8 cellular contexts compared by ENCODE assay signal in genomic region chr13:21668665-21669599, GRCh38. TPM values are rescaled to one million over a fixed set of nuclear protein-coding genes. Genes with fewer than 3 reads are reported as not detected.
DNase-seq lines count a peak whose midpoint lies in the region; ATAC-seq and TF ChIP-seq lines count a peak whose summit lies in the region.

No MANE protein-coding gene starts in this region.

- no peak overlapping the region for H3K4ac ChIP-seq in H9 (ENCODE audit: low read depth, low read length)

- H2BK12ac ChIP-seq in H9 (ENCODE audit: insufficient read length, low read depth, low read length) = no peak overlapping the region

- peaks cover 45% of the 10 kb centered on the region for H3K27me3 ChIP-seq in H9 (ENCODE audit: insufficient read depth, low read length)
- H3K27me3 ChIP-seq in endodermal cell (ENCODE audit: control insufficient read depth, insufficient read depth, low read length, poor library complexity, severe bottlenecking) = peaks cover 65% of the 10 kb centered on the region

- no peak for TF ChIP-seq CTCF in H9 (conservative IDR thresholded peaks at IDR 0.05)
- no peak for TF ChIP-seq CTCF in endodermal cell (conservative IDR thresholded peaks at IDR 0.05)

- H3K9ac ChIP-seq in H9 (ENCODE audit: extremely low read depth, insufficient read length, low read length) (no peak overlapping the region), endodermal cell (ENCODE audit: extremely low read depth, low read length, poor library complexity, severe bottlenecking) (peak overlapping the region; percentile 13)

- H2BK15ac ChIP-seq in H9 (ENCODE audit: low read depth, low read length) = no peak overlapping the region

- H3K27me3 Mint-ChIP-seq in H9 (ENCODE audit: low read depth) = peaks cover 72% of the 10 kb centered on the region
- peaks cover 80% of the 10 kb centered on the region for H3K27me3 Mint-ChIP-seq in endodermal cell (ENCODE audit: insufficient read depth)
- H3K27me3 Mint-ChIP-seq in natural killer cell treated with Interleukin-12 subunit alpha and Interleukin-12 subunit beta and Interleukin-15 and Interleukin-18, amount 100 ng/mL, for 72 hours = peaks cover 24 to 30% of the 10 kb centered on the region in 2 donors

- peaks cover 21% of the 10 kb centered on the region for H3K23me2 ChIP-seq in H9 (ENCODE audit: insufficient read length, low read depth, low read length, poor library complexity, severe bottlenecking)

- H3K9me3 ChIP-seq in H9 (ENCODE audit: control insufficient read depth, low read depth, low read length) (no peaks in the 10 kb centered on the region), endodermal cell (ENCODE audit: control insufficient read depth, low read length) (no peaks in the 10 kb centered on the region)

- no peak overlapping the region for H4K8ac ChIP-seq in H9 (replicated peaks; ENCODE audit: insufficient read length, low read depth, low read length)

- H3K27ac ChIP-seq in H9 (ENCODE audit: insufficient read length, low read depth, low read length) (no peak overlapping the region), endodermal cell (ENCODE audit: low read depth, low read length) (peak overlapping the region; percentile 77)

- DNase-seq in AG08396 (ENCODE audit: low spot score) (peak; percentile 57), H9 (peak; percentile 47), endodermal cell (peak; percentile 77)
- DNase-seq in activated CD4-positive, alpha-beta T cell treated with anti-CD3 and anti-CD28 coated beads for 48 hours = peak; percentile 37
- DNase-seq in natural killer cell treated with Interleukin-12 subunit alpha and Interleukin-12 subunit beta and Interleukin-15 and Interleukin-18, amount 100 ng/mL, for 72 hours (ENCODE audit: low spot score) = no peak

- no peak overlapping the region for H3K56ac ChIP-seq in H9 (ENCODE audit: insufficient read length, low read depth, low read length)

- no peak overlapping the region for H2BK20ac ChIP-seq in H9 (ENCODE audit: low read depth, low read length, poor library complexity, severe bottlenecking)

- H2BK5ac ChIP-seq in H9 (ENCODE audit: insufficient read length, low read length) = no peak overlapping the region

- no peak overlapping the region for H3K18ac ChIP-seq in H9 (ENCODE audit: insufficient read length, low read depth, low read length)

- H2AK5ac ChIP-seq in H9 (ENCODE audit: insufficient read length, low read length) = no peak overlapping the region

- no peaks in the 10 kb centered on the region for H3K79me2 ChIP-seq in H9 (ENCODE audit: insufficient read depth, low read length)

- no peaks in the 10 kb centered on the region for H3K79me1 ChIP-seq in H9 (ENCODE audit: insufficient read depth, low read depth, low read length, poor library complexity, severe bottlenecking)

- H3T11ph ChIP-seq in H9 (ENCODE audit: low read length) = no peak overlapping the region

- H3K9me3 Mint-ChIP-seq in H9 (peaks cover 0 to 2% of the 10 kb centered on the region in 2 experiments; a peak in 2 of 5 replicates), endodermal cell (no peaks in the 10 kb centered on the region)
- H3K9me3 Mint-ChIP-seq in natural killer cell treated with Interleukin-12 subunit alpha and Interleukin-12 subunit beta and Interleukin-15 and Interleukin-18, amount 100 ng/mL, for 72 hours = no peaks in the 10 kb centered on the region

- H3K4me1 Mint-ChIP-seq in H9 = peaks cover 32 to 38% of the 10 kb centered on the region in 2 experiments
- H3K4me1 Mint-ChIP-seq in endodermal cell = peaks cover 18% of the 10 kb centered on the region
- peaks cover 29 to 48% of the 10 kb centered on the region in 2 donors for H3K4me1 Mint-ChIP-seq in natural killer cell treated with Interleukin-12 subunit alpha and Interleukin-12 subunit beta and Interleukin-15 and Interleukin-18, amount 100 ng/mL, for 72 hours (ENCODE audit: low read depth in 2 of 2)

- H4K5ac ChIP-seq in H9 (ENCODE audit: insufficient read length, low read depth, low read length) = no peak overlapping the region

- WGBS in H9 (ENCODE audit: extremely low coverage, insufficient read length, low lambda C conversion rate) = no CpG with 5 or more reads among the region's 49 CpGs
- WGBS in endodermal cell (ENCODE audit: insufficient coverage in 1 of 2, insufficient read length in 1 of 2), 2 experiments = 5% methylated on average over 34 to 47 of the region's 49 CpGs

- no peak overlapping the region for H2AFZ ChIP-seq in H9 (ENCODE audit: low read length)

- H4K91ac ChIP-seq in H9 (ENCODE audit: insufficient read length, low read depth, low read length) = no peak overlapping the region

- no peaks in the 10 kb centered on the region for H3K36me3 Mint-ChIP-seq in H9 (ENCODE audit: insufficient read depth in 1 of 3, low read depth in 3 of 3)
- H3K36me3 Mint-ChIP-seq in endodermal cell (ENCODE audit: low read depth) = no peaks in the 10 kb centered on the region
- no peaks in the 10 kb centered on the region for H3K36me3 Mint-ChIP-seq in natural killer cell treated with Interleukin-12 subunit alpha and Interleukin-12 subunit beta and Interleukin-15 and Interleukin-18, amount 100 ng/mL, for 72 hours

- no peaks in the 10 kb centered on the region for H3K36me3 ChIP-seq in endodermal cell (ENCODE audit: control insufficient read depth, insufficient read depth, low read length)

- ATAC-seq in natural killer cell treated with Interleukin-12 subunit alpha and Interleukin-12 subunit beta and Interleukin-15 and Interleukin-18, amount 100 ng/mL, for 72 hours = peak in 1 of 2 donors; percentile 55
- ATAC-seq in GM18873 (IDR thresholded peaks at IDR 0.05; ENCODE audit: low FRiP score, unreplicated experiment) (no peak), HG02623 (IDR thresholded peaks at IDR 0.05; ENCODE audit: unreplicated experiment) (no peak), GM21825 (IDR thresholded peaks at IDR 0.05; ENCODE audit: unreplicated experiment) (no peak)

- no peak overlapping the region for H2BK120ac ChIP-seq in H9 (ENCODE audit: low read depth, low read length, poor library complexity, severe bottlenecking)

- no peaks in the 10 kb centered on the region for H4K20me1 ChIP-seq in H9 (ENCODE audit: control insufficient read depth, insufficient read depth, insufficient read length)

- H3K4me3 Mint-ChIP-seq in H9 = peak overlapping the region; percentile 76 to 93
- H3K4me3 Mint-ChIP-seq in endodermal cell = peak overlapping the region; percentile 69
- H3K4me3 Mint-ChIP-seq in natural killer cell treated with Interleukin-12 subunit alpha and Interleukin-12 subunit beta and Interleukin-15 and Interleukin-18, amount 100 ng/mL, for 72 hours = peak overlapping the region; percentile 95

- H3K23ac ChIP-seq in H9 (ENCODE audit: insufficient read length, low read depth, low read length) = no peak overlapping the region

- H3K4me1 ChIP-seq in H9 (ENCODE audit: insufficient read depth, low read length) (peaks cover 8% of the 10 kb centered on the region; the same call in 1 of the 2 replicates), endodermal cell (ENCODE audit: control insufficient read depth, insufficient read depth, low read length) (peaks cover 7% of the 10 kb centered on the region)

- H3K27ac Mint-ChIP-seq in H9 (no peak overlapping the region), endodermal cell (peak overlapping the region; percentile 75)
- H3K27ac Mint-ChIP-seq in natural killer cell treated with Interleukin-12 subunit alpha and Interleukin-12 subunit beta and Interleukin-15 and Interleukin-18, amount 100 ng/mL, for 72 hours = peak overlapping the region in 1 of 2 donors; percentile 20

- no peak overlapping the region for H3K14ac ChIP-seq in H9 (ENCODE audit: insufficient read depth, low read length)

- H3K4me3 ChIP-seq in endodermal cell (ENCODE audit: low read length) = peak overlapping the region; percentile 84

- H3K4me2 ChIP-seq in H9 (ENCODE audit: insufficient read depth, insufficient read length, low read length) = peak overlapping the region; percentile 99

RNA-seq across cellular contexts. Expression of gene FGF9, which starts 1.9 kb away (rescaled TPM):
- 0.20 and 0.22 TPM in 2 replicates for total RNA-seq in H9 (2021)
- total RNA-seq in endodermal cell = under 1 TPM in 1 of 2 donors, not detected in 1; 0.07 TPM
- polyA plus RNA-seq in endodermal cell (2013, experiment 1 of 2) = 2.8 TPM
- polyA plus RNA-seq in endodermal cell (2013, experiment 2 of 2) = 2.1 TPM
- total RNA-seq in natural killer cell treated with Interleukin-12 subunit alpha and Interleukin-12 subunit beta and Interleukin-15 and Interleukin-18, amount 100 ng/mL, for 72 hours = under 1 TPM in 1 of 2 donors, not detected in 1; 0.29 TPM
